19 cellular contexts compared by ENCODE assay signal in genomic region chrX:81261576-81261975, GRCh38. TPM values are rescaled to one million over a fixed set of nuclear protein-coding genes. Genes with fewer than 3 reads are reported as not detected.
DNase-seq lines count a peak whose midpoint lies in the region; ATAC-seq and TF ChIP-seq lines count a peak whose summit lies in the region.
"Had no signal": no experiment of that assay in that cellular context is flagged by ENCODE, and none has a peak within 500 bp of the region (broad histone marks: within the 10 kb centered on the region; RNA-seq: fewer than 3 reads in every experiment).

No MANE protein-coding gene starts in this region.

- intact Hi-C loops in PC-3 (cut with micrococcal nuclease): loop anchor here (2.0 kb wide), 1 partner anchor 25 kb away; no protein-coding TSS in a partner anchor
- intact Hi-C loops in heart left ventricle (cut with DNase I): loop anchor here in 1 of 10 donors (10.0 kb wide), 1 partner anchor 57 kb away; the partner anchor contains the start of genes HMGN5 and SH3BGRL

- no peaks in the 10 kb centered on the region for H3K36me3 ChIP-seq in ACC112 (ENCODE audit: insufficient read depth, low read length)
- no peaks in the 10 kb centered on the region for H3K36me3 ChIP-seq in PC-3 (ENCODE audit: low read depth, low read length)
- H3K36me3 ChIP-seq in heart left ventricle: no peaks in the 10 kb centered on the region
- H3K36me3 ChIP-seq: prostate gland, transverse colon had no signal

- CTCF ChIA-PET in PC-3 (lab: Charles Lee): no interaction called here

- BruUV-seq in PC-3 (replicated peaks; lab: Mats Ljungman, UMichigan): no TSS peak

- peaks cover 6% of the 10 kb centered on the region for H3K9me3 Mint-ChIP-seq in chondrocyte (ENCODE audit: low read depth)
- H3K9me3 Mint-ChIP-seq: activated naive CD8-positive, alpha-beta T cell treated with anti-CD3 and anti-CD28 coated beads, Interleukin-2, amount 50 U/mL, for 24 hours; activated T-helper 1 cell treated with anti-CD3 and anti-CD28 coated beads, Interleukin-12 subunit alpha, Interleukin-12 subunit beta, Interleukin-2, Interleukin-4 antibody, amounts not matched to agents 30 ng/mL and 10 ng/mL and 1 ng/mL, durations not matched to agents 14 hours and 24 hours and 36 hours; natural killer cell; T-helper 1 cell treated with Interleukin-12 subunit alpha and Interleukin-12 subunit beta and Interleukin-4 antibody, amounts not matched to agents 30 μg/mL and 1 μg/mL, for 36 hours had no signal

- no peak overlapping the region for H2AFZ ChIP-seq in ACC112 (ENCODE audit: low read length, unreplicated experiment)
- no peak overlapping the region for H2AFZ ChIP-seq in PC-3 (ENCODE audit: low read length)

- H3K9me3 ChIP-seq in PC-3 (ENCODE audit: low read length) (no peaks in the 10 kb centered on the region), heart left ventricle (no peaks in the 10 kb centered on the region)
- H3K9me3 ChIP-seq: prostate gland, transverse colon had no signal

- no peak for TF ChIP-seq POLR2A in heart left ventricle (IDR thresholded peaks at IDR 0.05)

- ATAC-seq in PC-3 (peak; percentile 91), heart left ventricle (no peak), HG02642 (IDR thresholded peaks at IDR 0.05; ENCODE audit: poor library complexity, unreplicated experiment) (no peak)
- ATAC-seq: activated naive CD8-positive, alpha-beta T cell treated with anti-CD3 and anti-CD28 coated beads, Interleukin-2, amount 50 U/mL, for 24 hours; natural killer cell; Right ventricle myocardium inferior; stimulated activated naive B cell treated with anti-CD40 and anti-IgM and Interleukin-4, amounts not matched to agents 10 μg/mL and 1 μg/mL and 100 μg/mL, for 72 hours had no signal

- H4K20me1 ChIP-seq in PC-3 (ENCODE audit: low read length): no peaks in the 10 kb centered on the region

- no peaks in the 10 kb centered on the region for H3K27me3 ChIP-seq in ACC112 (ENCODE audit: insufficient read depth, low read length)
- no peaks in the 10 kb centered on the region for H3K27me3 ChIP-seq in PC-3 (ENCODE audit: low read length)
- H3K27me3 ChIP-seq in heart left ventricle: no peaks in the 10 kb centered on the region
- H3K27me3 ChIP-seq: transverse colon had no signal

- H3K9me2 ChIP-seq in PC-3 (replicated peaks; ENCODE audit: low read length): no peaks in the 10 kb centered on the region

- H3F3A ChIP-seq in PC-3 (ENCODE audit: low read length, unreplicated experiment): no peaks in the 10 kb centered on the region

- TF ChIP-seq CTCF in PC-3 (conservative IDR thresholded peaks at IDR 0.05; ENCODE audit: low read depth, low read length): no peak
- no peak for TF ChIP-seq CTCF in chondrocyte (IDR thresholded peaks at IDR 0.05)
- TF ChIP-seq CTCF in heart left ventricle (IDR thresholded peaks at IDR 0.05): no peak

- H3K36me3 Mint-ChIP-seq in chondrocyte (ENCODE audit: low read depth): no peaks in the 10 kb centered on the region
- H3K36me3 Mint-ChIP-seq: natural killer cell had no signal

- peak overlapping the region; percentile 43 for H3K27ac Mint-ChIP-seq in chondrocyte (ENCODE audit: unreplicated experiment)
- H3K27ac Mint-ChIP-seq: activated naive CD8-positive, alpha-beta T cell treated with anti-CD3 and anti-CD28 coated beads, Interleukin-2, amount 50 U/mL, for 24 hours; activated T-helper 1 cell treated with anti-CD3 and anti-CD28 coated beads, Interleukin-12 subunit alpha, Interleukin-12 subunit beta, Interleukin-2, Interleukin-4 antibody, amounts not matched to agents 30 ng/mL and 10 ng/mL and 1 ng/mL, durations not matched to agents 14 hours and 24 hours and 36 hours; stimulated activated naive B cell treated with anti-CD40 and anti-IgM and Interleukin-4, amounts not matched to agents 10 μg/mL and 1 μg/mL and 100 μg/mL, for 72 hours; T-helper 1 cell treated with Interleukin-12 subunit alpha and Interleukin-12 subunit beta and Interleukin-4 antibody, amounts not matched to agents 30 μg/mL and 1 μg/mL, for 36 hours had no signal

- POLR2A ChIA-PET in PC-3 (lab: Charles Lee; ENCODE audit: unreplicated experiment): no interaction called here

- H3K4me1 ChIP-seq in ACC112 (ENCODE audit: control insufficient read depth, insufficient read depth, low read length, unreplicated experiment): peaks cover 48% of the 10 kb centered on the region
- H3K4me1 ChIP-seq in PC-3 (ENCODE audit: insufficient read depth, low read length): peaks cover 39% of the 10 kb centered on the region
- H3K4me1 ChIP-seq in heart left ventricle: peaks cover 0 to 21% (median 0%) of the 10 kb centered on the region in 12 donors
- H3K4me1 ChIP-seq: prostate gland had no signal

- no peak overlapping the region for H3K9ac ChIP-seq in PC-3 (ENCODE audit: low read length)

- peaks cover 54% of the 10 kb centered on the region for H3K4me1 Mint-ChIP-seq in chondrocyte (ENCODE audit: low read depth)

- H3K27me3 Mint-ChIP-seq in chondrocyte (ENCODE audit: low read depth): no peaks in the 10 kb centered on the region
- H3K27me3 Mint-ChIP-seq: activated naive CD8-positive, alpha-beta T cell treated with anti-CD3 and anti-CD28 coated beads, Interleukin-2, amount 50 U/mL, for 24 hours; stimulated activated naive B cell treated with anti-CD40 and anti-IgM and Interleukin-4, amounts not matched to agents 10 μg/mL and 1 μg/mL and 100 μg/mL, for 72 hours had no signal

- DNase-seq in PC-3 (peak; percentile 75), chondrocyte (ENCODE audit: low spot score) (no peak), non-pigmented ciliary epithelial cell (ENCODE audit: low read depth) (peak; percentile 43), HuH-7.5 (ENCODE audit: low spot score) (no peak), heart left ventricle (no peak)
- no peak for DNase-seq in activated CD4-positive, alpha-beta T cell treated with anti-CD3 and anti-CD28 coated beads for 48 hours
- DNase-seq: activated naive CD8-positive, alpha-beta T cell treated with anti-CD3 and anti-CD28 coated beads, Interleukin-2, amount 50 U/mL, for 24 hours; natural killer cell; NCI-H146; stimulated activated CD4-positive, alpha-beta T cell treated with anti-CD3 and anti-CD28 coated beads, Interleukin-15, amount 100 ng/mL, for 24 hours; stimulated activated naive B cell treated with anti-CD40 and anti-IgM and Interleukin-4, amounts not matched to agents 10 μg/mL and 1 μg/mL and 100 μg/mL, for 72 hours; transverse colon had no signal

- WGBS in heart left ventricle, 4 donors: 58 to 71% (median 67%) methylated on average over 2 of the region's 2 CpGs

- H3K4me3 Mint-ChIP-seq in chondrocyte (ENCODE audit: unreplicated experiment): no peak overlapping the region
- H3K4me3 Mint-ChIP-seq: activated naive CD8-positive, alpha-beta T cell treated with anti-CD3 and anti-CD28 coated beads, Interleukin-2, amount 50 U/mL, for 24 hours; activated T-helper 1 cell treated with anti-CD3 and anti-CD28 coated beads, Interleukin-12 subunit alpha, Interleukin-12 subunit beta, Interleukin-2, Interleukin-4 antibody, amounts not matched to agents 30 ng/mL and 10 ng/mL and 1 ng/mL, durations not matched to agents 14 hours and 24 hours and 36 hours; natural killer cell; stimulated activated naive B cell treated with anti-CD40 and anti-IgM and Interleukin-4, amounts not matched to agents 10 μg/mL and 1 μg/mL and 100 μg/mL, for 72 hours; T-helper 1 cell treated with Interleukin-12 subunit alpha and Interleukin-12 subunit beta and Interleukin-4 antibody, amounts not matched to agents 30 μg/mL and 1 μg/mL, for 36 hours had no signal

- H3K4me3 ChIP-seq in ACC112 (ENCODE audit: low read depth, low read length): peak overlapping the region; percentile 45; the same call in 1 of the 2 replicates
- no peak overlapping the region for H3K4me3 ChIP-seq in PC-3 (ENCODE audit: low read length)
- no peak overlapping the region for H3K4me3 ChIP-seq in heart left ventricle
- H3K4me3 ChIP-seq: prostate gland, transverse colon had no signal

- peak overlapping the region; percentile 87 for H3K27ac ChIP-seq in ACC112 (ENCODE audit: low read depth, low read length)
- H3K27ac ChIP-seq in PC-3 (ENCODE audit: low read length): peak overlapping the region; percentile 61
- no peak overlapping the region for H3K27ac ChIP-seq in heart left ventricle
- H3K27ac ChIP-seq: C4-2B, prostate gland had no signal

- H3K79me2 ChIP-seq in ACC112 (ENCODE audit: control insufficient read depth, insufficient read depth, low read length, unreplicated experiment) (peaks cover 21% of the 10 kb centered on the region), PC-3 (ENCODE audit: low read length) (no peaks in the 10 kb centered on the region)

- H3K4me2 ChIP-seq in PC-3 (ENCODE audit: low read length): peak overlapping the region; percentile 53

RNA-seq across cellular contexts. Expression of gene SH3BGRL, which starts 59.7 kb away (rescaled TPM):
- total RNA-seq in PC-3 (2014; rRNA removed): 22.9 and 26.4 TPM in 2 replicates
- total RNA-seq in chondrocyte: 104 to 162 TPM (median 152 TPM) in 3 replicates
- total RNA-seq in heart left ventricle: 10 to 100 TPM; 16.4 to 96.1 (median 26.9) TPM
- 10 to 100 TPM; 16.7 to 21.8 TPM for polyA plus RNA-seq in heart left ventricle

RNA-seq across cellular contexts. Expression of gene HMGN5, which starts 59.9 kb away (rescaled TPM):
- total RNA-seq in PC-3 (2014; rRNA removed) (0.46 and 2.9 TPM in 2 replicates), chondrocyte (1.1 to 6.5 TPM (median 1.7 TPM) in 3 replicates), heart left ventricle (1 to 10 TPM in 7 of 9 donors, under 1 TPM in 2; 0.56 to 3.8 (median 2.1) TPM)
- polyA plus RNA-seq in heart left ventricle: 1 to 10 TPM; 2.8 to 8.8 TPM

Comparison
In these comparisons a context has a peak if more than half of its experiments do, and no peak if none do; other contexts are left out.
1. H3K27ac ChIP-seq: peak in ACC112 (single experiment) and PC-3 (single experiment); none in heart left ventricle (0 of 12).
2. DNase-seq: peak in PC-3 (single experiment) and non-pigmented ciliary epithelial cell (single experiment); none in chondrocyte (single experiment), HuH-7.5 (single experiment), heart left ventricle (0 of 5) and activated CD4-positive, alpha-beta T cell treated with anti-CD3 and anti-CD28 coated beads for 48 hours (single experiment).